ENCODE assay signal across 1 cellular context in the genomic region with DNA sequence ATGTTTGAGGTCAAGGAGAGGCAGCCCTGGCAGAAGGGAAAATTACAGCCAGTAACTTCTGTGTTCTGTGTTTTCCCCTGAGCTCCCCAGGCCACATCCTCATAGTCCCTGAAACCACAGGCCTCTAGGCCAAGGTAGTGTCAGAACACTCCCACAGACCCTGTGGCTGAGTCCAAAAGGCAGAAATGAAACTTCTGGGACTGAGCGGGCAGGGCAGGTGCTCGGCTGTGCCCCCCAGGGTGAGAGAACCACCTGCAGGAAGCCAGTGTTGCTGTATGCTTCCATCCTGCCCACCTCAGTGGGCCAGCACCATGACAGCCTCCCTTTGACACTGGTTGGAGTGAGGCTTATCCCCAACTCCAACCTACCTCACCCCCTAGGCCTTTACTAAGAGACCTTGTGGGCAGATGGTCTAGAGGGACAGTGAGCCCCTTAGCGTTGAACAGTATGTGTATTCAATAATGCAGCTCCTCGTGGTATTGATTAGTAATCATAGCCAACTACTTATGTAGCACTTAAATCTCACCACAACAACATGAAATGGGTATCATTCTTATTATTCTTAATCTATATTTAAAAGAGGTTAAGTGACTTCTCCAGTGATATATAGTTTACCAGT.
TF ChIP-seq lines count a peak whose summit lies in the region.

No MANE protein-coding gene starts in this region.

TF ChIP-seq in GM12878, 131 proteins besides CTCF, POLR2A, EP300 and RAD21 (continued from another document and continues in another):
- TF ChIP-seq, protein P1, sequence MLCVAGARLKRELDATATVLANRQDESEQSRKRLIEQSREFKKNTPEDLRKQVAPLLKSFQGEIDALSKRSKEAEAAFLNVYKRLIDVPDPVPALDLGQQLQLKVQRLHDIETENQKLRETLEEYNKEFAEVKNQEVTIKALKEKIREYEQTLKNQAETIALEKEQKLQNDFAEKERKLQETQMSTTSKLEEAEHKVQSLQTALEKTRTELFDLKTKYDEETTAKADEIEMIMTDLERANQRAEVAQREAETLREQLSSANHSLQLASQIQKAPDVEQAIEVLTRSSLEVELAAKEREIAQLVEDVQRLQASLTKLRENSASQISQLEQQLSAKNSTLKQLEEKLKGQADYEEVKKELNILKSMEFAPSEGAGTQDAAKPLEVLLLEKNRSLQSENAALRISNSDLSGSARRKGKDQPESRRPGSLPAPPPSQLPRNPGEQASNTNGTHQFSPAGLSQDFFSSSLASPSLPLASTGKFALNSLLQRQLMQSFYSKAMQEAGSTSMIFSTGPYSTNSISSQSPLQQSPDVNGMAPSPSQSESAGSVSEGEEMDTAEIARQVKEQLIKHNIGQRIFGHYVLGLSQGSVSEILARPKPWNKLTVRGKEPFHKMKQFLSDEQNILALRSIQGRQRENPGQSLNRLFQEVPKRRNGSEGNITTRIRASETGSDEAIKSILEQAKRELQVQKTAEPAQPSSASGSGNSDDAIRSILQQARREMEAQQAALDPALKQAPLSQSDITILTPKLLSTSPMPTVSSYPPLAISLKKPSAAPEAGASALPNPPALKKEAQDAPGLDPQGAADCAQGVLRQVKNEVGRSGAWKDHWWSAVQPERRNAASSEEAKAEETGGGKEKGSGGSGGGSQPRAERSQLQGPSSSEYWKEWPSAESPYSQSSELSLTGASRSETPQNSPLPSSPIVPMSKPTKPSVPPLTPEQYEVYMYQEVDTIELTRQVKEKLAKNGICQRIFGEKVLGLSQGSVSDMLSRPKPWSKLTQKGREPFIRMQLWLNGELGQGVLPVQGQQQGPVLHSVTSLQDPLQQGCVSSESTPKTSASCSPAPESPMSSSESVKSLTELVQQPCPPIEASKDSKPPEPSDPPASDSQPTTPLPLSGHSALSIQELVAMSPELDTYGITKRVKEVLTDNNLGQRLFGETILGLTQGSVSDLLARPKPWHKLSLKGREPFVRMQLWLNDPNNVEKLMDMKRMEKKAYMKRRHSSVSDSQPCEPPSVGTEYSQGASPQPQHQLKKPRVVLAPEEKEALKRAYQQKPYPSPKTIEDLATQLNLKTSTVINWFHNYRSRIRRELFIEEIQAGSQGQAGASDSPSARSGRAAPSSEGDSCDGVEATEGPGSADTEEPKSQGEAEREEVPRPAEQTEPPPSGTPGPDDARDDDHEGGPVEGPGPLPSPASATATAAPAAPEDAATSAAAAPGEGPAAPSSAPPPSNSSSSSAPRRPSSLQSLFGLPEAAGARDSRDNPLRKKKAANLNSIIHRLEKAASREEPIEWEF (IDR thresholded peaks at IDR 0.05; ENCODE audit: insufficient replicate concordance, low read depth, low read length), result no peak
- TF ChIP-seq, protein P2, sequence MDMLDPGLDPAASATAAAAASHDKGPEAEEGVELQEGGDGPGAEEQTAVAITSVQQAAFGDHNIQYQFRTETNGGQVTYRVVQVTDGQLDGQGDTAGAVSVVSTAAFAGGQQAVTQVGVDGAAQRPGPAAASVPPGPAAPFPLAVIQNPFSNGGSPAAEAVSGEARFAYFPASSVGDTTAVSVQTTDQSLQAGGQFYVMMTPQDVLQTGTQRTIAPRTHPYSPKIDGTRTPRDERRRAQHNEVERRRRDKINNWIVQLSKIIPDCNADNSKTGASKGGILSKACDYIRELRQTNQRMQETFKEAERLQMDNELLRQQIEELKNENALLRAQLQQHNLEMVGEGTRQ (IDR thresholded peaks at IDR 0.05; ENCODE audit: borderline replicate concordance, low read depth, low read length), result no peak
- no peak for TF ChIP-seq HCFC1 (IDR thresholded peaks at IDR 0.05; ENCODE audit: low read length)
- no peak for TF ChIP-seq SMC3 (IDR thresholded peaks at IDR 0.05; ENCODE audit: borderline replicate concordance, low read length)
- TF ChIP-seq DPF2 (IDR thresholded peaks at IDR 0.05), result peak; percentile 90
- TF ChIP-seq, protein P3, sequence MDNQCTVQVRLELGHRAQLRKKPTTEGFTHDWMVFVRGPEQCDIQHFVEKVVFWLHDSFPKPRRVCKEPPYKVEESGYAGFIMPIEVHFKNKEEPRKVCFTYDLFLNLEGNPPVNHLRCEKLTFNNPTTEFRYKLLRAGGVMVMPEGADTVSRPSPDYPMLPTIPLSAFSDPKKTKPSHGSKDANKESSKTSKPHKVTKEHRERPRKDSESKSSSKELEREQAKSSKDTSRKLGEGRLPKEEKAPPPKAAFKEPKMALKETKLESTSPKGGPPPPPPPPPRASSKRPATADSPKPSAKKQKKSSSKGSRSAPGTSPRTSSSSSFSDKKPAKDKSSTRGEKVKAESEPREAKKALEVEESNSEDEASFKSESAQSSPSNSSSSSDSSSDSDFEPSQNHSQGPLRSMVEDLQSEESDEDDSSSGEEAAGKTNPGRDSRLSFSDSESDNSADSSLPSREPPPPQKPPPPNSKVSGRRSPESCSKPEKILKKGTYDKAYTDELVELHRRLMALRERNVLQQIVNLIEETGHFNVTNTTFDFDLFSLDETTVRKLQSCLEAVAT (IDR thresholded peaks at IDR 0.05), result 0 out of 2 replicates have a peak, but pooled peaks have one; percentile 18
- no peak for TF ChIP-seq ESRRA (IDR thresholded peaks at IDR 0.05; ENCODE audit: low read length)
- TF ChIP-seq IKZF2 (IDR thresholded peaks at IDR 0.05), result peak; percentile 91 to 94
- peak; percentile 97 for TF ChIP-seq RUNX3 (IDR thresholded peaks at IDR 0.05; ENCODE audit: low read length)
- TF ChIP-seq, protein P4, sequence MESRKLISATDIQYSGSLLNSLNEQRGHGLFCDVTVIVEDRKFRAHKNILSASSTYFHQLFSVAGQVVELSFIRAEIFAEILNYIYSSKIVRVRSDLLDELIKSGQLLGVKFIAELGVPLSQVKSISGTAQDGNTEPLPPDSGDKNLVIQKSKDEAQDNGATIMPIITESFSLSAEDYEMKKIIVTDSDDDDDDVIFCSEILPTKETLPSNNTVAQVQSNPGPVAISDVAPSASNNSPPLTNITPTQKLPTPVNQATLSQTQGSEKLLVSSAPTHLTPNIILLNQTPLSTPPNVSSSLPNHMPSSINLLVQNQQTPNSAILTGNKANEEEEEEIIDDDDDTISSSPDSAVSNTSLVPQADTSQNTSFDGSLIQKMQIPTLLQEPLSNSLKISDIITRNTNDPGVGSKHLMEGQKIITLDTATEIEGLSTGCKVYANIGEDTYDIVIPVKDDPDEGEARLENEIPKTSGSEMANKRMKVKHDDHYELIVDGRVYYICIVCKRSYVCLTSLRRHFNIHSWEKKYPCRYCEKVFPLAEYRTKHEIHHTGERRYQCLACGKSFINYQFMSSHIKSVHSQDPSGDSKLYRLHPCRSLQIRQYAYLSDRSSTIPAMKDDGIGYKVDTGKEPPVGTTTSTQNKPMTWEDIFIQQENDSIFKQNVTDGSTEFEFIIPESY (IDR thresholded peaks at IDR 0.05), result no peak
- TF ChIP-seq, protein P5, sequence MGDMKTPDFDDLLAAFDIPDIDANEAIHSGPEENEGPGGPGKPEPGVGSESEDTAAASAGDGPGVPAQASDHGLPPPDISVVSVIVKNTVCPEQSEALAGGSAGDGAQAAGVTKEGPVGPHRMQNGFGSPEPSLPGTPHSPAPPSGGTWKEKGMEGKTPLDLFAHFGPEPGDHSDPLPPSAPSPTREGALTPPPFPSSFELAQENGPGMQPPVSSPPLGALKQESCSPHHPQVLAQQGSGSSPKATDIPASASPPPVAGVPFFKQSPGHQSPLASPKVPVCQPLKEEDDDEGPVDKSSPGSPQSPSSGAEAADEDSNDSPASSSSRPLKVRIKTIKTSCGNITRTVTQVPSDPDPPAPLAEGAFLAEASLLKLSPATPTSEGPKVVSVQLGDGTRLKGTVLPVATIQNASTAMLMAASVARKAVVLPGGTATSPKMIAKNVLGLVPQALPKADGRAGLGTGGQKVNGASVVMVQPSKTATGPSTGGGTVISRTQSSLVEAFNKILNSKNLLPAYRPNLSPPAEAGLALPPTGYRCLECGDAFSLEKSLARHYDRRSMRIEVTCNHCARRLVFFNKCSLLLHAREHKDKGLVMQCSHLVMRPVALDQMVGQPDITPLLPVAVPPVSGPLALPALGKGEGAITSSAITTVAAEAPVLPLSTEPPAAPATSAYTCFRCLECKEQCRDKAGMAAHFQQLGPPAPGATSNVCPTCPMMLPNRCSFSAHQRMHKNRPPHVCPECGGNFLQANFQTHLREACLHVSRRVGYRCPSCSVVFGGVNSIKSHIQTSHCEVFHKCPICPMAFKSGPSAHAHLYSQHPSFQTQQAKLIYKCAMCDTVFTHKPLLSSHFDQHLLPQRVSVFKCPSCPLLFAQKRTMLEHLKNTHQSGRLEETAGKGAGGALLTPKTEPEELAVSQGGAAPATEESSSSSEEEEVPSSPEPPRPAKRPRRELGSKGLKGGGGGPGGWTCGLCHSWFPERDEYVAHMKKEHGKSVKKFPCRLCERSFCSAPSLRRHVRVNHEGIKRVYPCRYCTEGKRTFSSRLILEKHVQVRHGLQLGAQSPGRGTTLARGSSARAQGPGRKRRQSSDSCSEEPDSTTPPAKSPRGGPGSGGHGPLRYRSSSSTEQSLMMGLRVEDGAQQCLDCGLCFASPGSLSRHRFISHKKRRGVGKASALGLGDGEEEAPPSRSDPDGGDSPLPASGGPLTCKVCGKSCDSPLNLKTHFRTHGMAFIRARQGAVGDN (IDR thresholded peaks at IDR 0.05), result no peak
- TF ChIP-seq ZNF217 (IDR thresholded peaks at IDR 0.05), result no peak
- no peak for TF ChIP-seq STAT1 (conservative IDR thresholded peaks at IDR 0.05)
- TF ChIP-seq TCF7 (IDR thresholded peaks at IDR 0.05; ENCODE audit: borderline replicate concordance), result no peak
- TF ChIP-seq, protein P6, sequence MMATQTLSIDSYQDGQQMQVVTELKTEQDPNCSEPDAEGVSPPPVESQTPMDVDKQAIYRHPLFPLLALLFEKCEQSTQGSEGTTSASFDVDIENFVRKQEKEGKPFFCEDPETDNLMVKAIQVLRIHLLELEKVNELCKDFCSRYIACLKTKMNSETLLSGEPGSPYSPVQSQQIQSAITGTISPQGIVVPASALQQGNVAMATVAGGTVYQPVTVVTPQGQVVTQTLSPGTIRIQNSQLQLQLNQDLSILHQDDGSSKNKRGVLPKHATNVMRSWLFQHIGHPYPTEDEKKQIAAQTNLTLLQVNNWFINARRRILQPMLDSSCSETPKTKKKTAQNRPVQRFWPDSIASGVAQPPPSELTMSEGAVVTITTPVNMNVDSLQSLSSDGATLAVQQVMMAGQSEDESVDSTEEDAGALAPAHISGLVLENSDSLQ (IDR thresholded peaks at IDR 0.05), result no peak
- 0 out of 2 replicates have a peak, but pooled peaks have one; percentile 47 for TF ChIP-seq GATAD2B (conservative IDR thresholded peaks at IDR 0.05; ENCODE audit: low read depth)
- TF ChIP-seq MEF2B (IDR thresholded peaks at IDR 0.05; ENCODE audit: partially characterized antibody, poor library complexity, severe bottlenecking), result peak; percentile 33
- TF ChIP-seq FOXM1 (IDR thresholded peaks at IDR 0.05; ENCODE audit: low read depth, low read length), result peak; percentile 79
- peak; percentile 36; the same call in 1 of the 2 replicates for TF ChIP-seq ZBED1 (IDR thresholded peaks at IDR 0.05; ENCODE audit: borderline replicate concordance)
- TF ChIP-seq, protein P7, sequence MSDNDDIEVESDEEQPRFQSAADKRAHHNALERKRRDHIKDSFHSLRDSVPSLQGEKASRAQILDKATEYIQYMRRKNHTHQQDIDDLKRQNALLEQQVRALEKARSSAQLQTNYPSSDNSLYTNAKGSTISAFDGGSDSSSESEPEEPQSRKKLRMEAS (IDR thresholded peaks at IDR 0.05; ENCODE audit: low read depth, low read length), result no peak
- TF ChIP-seq NFYA (IDR thresholded peaks at IDR 0.05; ENCODE audit: borderline replicate concordance, low read depth, low read length), result no peak
- TF ChIP-seq SMAD5 (IDR thresholded peaks at IDR 0.05; ENCODE audit: low read depth), result no peak
- no peak for TF ChIP-seq TARDBP (IDR thresholded peaks at IDR 0.05; ENCODE audit: borderline replicate concordance)
- no peak for TF ChIP-seq HDAC6 (IDR thresholded peaks at IDR 0.05; ENCODE audit: unreplicated experiment)
- peak; percentile 18; the same call in 1 of the 2 replicates for TF ChIP-seq TBL1XR1 (IDR thresholded peaks at IDR 0.05; ENCODE audit: low read depth, low read length)
- TF ChIP-seq CREB1 (IDR thresholded peaks at IDR 0.05; ENCODE audit: low read depth), result no peak
- TF ChIP-seq SREBF1 (IDR thresholded peaks at IDR 0.05; ENCODE audit: low read length), result no peak
- TF ChIP-seq RBBP5 (conservative IDR thresholded peaks at IDR 0.05), result no peak
- TF ChIP-seq BHLHE40 (IDR thresholded peaks at IDR 0.05; ENCODE audit: borderline replicate concordance in 1 of 2, low read depth in 2 of 2, low read length in 1 of 2), result peak; percentile 31 to 51; a peak in 2 of 4 replicates
- peak; percentile 84 for TF ChIP-seq PAX5 (IDR thresholded peaks at IDR 0.05; ENCODE audit: borderline replicate concordance, low read depth, low read length)
- TF ChIP-seq MTA2 (IDR thresholded peaks at IDR 0.05; ENCODE audit: low read depth), result peak; percentile 55; the same call in 1 of the 2 replicates
- no peak for TF ChIP-seq KAT2A (conservative IDR thresholded peaks at IDR 0.05; ENCODE audit: control insufficient read depth, low read depth, low read length)
- TF ChIP-seq LARP7 (IDR thresholded peaks at IDR 0.05), result 0 out of 2 replicates have a peak, but pooled peaks have one; percentile 56
- TF ChIP-seq, protein P8, sequence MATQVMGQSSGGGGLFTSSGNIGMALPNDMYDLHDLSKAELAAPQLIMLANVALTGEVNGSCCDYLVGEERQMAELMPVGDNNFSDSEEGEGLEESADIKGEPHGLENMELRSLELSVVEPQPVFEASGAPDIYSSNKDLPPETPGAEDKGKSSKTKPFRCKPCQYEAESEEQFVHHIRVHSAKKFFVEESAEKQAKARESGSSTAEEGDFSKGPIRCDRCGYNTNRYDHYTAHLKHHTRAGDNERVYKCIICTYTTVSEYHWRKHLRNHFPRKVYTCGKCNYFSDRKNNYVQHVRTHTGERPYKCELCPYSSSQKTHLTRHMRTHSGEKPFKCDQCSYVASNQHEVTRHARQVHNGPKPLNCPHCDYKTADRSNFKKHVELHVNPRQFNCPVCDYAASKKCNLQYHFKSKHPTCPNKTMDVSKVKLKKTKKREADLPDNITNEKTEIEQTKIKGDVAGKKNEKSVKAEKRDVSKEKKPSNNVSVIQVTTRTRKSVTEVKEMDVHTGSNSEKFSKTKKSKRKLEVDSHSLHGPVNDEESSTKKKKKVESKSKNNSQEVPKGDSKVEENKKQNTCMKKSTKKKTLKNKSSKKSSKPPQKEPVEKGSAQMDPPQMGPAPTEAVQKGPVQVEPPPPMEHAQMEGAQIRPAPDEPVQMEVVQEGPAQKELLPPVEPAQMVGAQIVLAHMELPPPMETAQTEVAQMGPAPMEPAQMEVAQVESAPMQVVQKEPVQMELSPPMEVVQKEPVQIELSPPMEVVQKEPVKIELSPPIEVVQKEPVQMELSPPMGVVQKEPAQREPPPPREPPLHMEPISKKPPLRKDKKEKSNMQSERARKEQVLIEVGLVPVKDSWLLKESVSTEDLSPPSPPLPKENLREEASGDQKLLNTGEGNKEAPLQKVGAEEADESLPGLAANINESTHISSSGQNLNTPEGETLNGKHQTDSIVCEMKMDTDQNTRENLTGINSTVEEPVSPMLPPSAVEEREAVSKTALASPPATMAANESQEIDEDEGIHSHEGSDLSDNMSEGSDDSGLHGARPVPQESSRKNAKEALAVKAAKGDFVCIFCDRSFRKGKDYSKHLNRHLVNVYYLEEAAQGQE (IDR thresholded peaks at IDR 0.05; ENCODE audit: low read depth, low read length), result no peak
- no peak for TF ChIP-seq SIX5 (IDR thresholded peaks at IDR 0.05; ENCODE audit: low read depth, low read length, severe bottlenecking)
- TF ChIP-seq GABPA (IDR thresholded peaks at IDR 0.05; ENCODE audit: low read depth), result no peak
- TF ChIP-seq FOS (IDR thresholded peaks at IDR 0.05; ENCODE audit: borderline replicate concordance, extremely low read depth, insufficient read length), result no peak
- TF ChIP-seq RAD51 (IDR thresholded peaks at IDR 0.05), result no peak
- no peak for TF ChIP-seq CHD1 (IDR thresholded peaks at IDR 0.05; ENCODE audit: low read depth, low read length)
